8 cellular contexts compared by ENCODE assay signal in the genomic region with DNA sequence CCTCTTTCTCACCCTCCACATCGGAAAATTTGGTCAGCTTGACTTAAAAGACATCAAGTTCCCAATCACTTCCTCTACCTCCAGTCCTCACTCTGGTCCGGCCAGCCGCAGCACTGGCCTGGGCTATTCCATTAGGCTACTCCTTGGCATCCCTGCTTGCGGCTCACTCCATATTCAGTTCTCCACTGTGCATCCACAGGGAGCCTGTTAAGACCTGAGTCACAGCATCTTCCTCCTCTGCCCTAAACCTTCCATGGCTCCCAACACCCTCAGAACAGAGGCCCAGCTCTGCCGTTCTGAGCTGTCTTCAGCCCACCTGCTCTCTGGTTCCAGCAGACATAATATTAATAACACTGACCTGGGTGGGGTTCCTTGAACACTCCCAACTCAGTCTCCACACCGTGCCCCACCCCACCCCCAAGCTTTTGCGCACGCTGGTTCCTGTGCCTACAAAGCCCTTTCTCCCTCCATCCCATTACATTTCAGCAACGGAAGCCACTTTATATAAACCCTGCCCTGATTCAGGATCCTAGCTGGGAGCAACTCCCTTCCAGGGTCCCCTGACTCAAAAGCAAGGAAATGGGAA. TPM values are rescaled to one million over a fixed set of nuclear protein-coding genes. Genes with fewer than 3 reads are reported as not detected.
DNase-seq lines count a peak whose midpoint lies in the region; ATAC-seq, FAIRE-seq and TF ChIP-seq lines count a peak whose summit lies in the region.

No MANE protein-coding gene starts in this region.

- H3K27me3 ChIP-seq in RWPE2 (ENCODE audit: insufficient read depth, poor library complexity, severe bottlenecking) (no peaks in the 10 kb centered on the region), neural cell (ENCODE audit: insufficient read depth, low read depth, low read length) (no peaks in the 10 kb centered on the region)

- peaks cover 27% of the 10 kb centered on the region for H3K36me3 ChIP-seq in RWPE2 (ENCODE audit: low read depth)
- H3K36me3 ChIP-seq in neural cell (ENCODE audit: insufficient read depth, low read length), result peaks cover 10% of the 10 kb centered on the region

- H3F3A ChIP-seq in neural cell (ENCODE audit: insufficient read depth, low read length, poor library complexity, severe bottlenecking), result no peaks in the 10 kb centered on the region

- H3K4me3 ChIP-seq in RWPE2 (ENCODE audit: severe bottlenecking), result peak overlapping the region; percentile 83
- peak overlapping the region; percentile 92 for H3K4me3 ChIP-seq in neural cell (ENCODE audit: low read length)

- peak overlapping the region; percentile 100 for H3K27ac Mint-ChIP-seq in endothelial cell (ENCODE audit: unreplicated experiment)

- H3K4me2 ChIP-seq in neural cell (ENCODE audit: low read length), result peak overlapping the region; percentile 89

- peak; percentile 23 for DNase-seq in GM10248 (ENCODE audit: extremely low spot score)
- no peak for DNase-seq in RWPE2 (ENCODE audit: low spot score)
- peak; percentile 24 for DNase-seq in endothelial cell (ENCODE audit: low spot score)
- no peak for DNase-seq in activated gamma-delta T cell treated with Interleukin-2 at 50 U/mL for 16 hours
- no peak for DNase-seq in urothelium cell line (ENCODE audit: low spot score)

- no peak for TF ChIP-seq EP300 in neural cell (conservative IDR thresholded peaks at IDR 0.05; ENCODE audit: poor library complexity, severe bottlenecking)

- ATAC-seq in RWPE2 (ENCODE audit: low read depth), result peak; percentile 16; the same call in 1 of the 3 replicates
- ATAC-seq in HG02588 (IDR thresholded peaks at IDR 0.05; ENCODE audit: unreplicated experiment), result no peak
- ATAC-seq in GM18867 (IDR thresholded peaks at IDR 0.05; ENCODE audit: unreplicated experiment), result no peak

- FAIRE-seq in urothelium cell line (lab: Jason Lieb, UNC), result no peak

- no peaks in the 10 kb centered on the region for H3K9me2 ChIP-seq in neural cell (ENCODE audit: insufficient read depth, low read length)

- H3K79me2 ChIP-seq in neural cell (replicated peaks; ENCODE audit: insufficient read depth, low read length), result peaks cover 6% of the 10 kb centered on the region

- POLR2A ChIA-PET in GM10248 (lab: Yijun Ruan, JAX), result no interaction called here

- peak overlapping the region; percentile 99 for H3K4me3 Mint-ChIP-seq in endothelial cell (ENCODE audit: unreplicated experiment)

- no peak for TF ChIP-seq RAD21 in neural cell (conservative IDR thresholded peaks at IDR 0.05)

- peaks cover 61% of the 10 kb centered on the region for H3K36me3 Mint-ChIP-seq in endothelial cell (ENCODE audit: low read depth, unreplicated experiment)

- H3K4me1 Mint-ChIP-seq in endothelial cell (ENCODE audit: unreplicated experiment), result peaks cover 39% of the 10 kb centered on the region

- H3K9ac ChIP-seq in neural cell (ENCODE audit: low read length), result peak overlapping the region; percentile 72

- H4K20me1 ChIP-seq in neural cell (ENCODE audit: insufficient read depth), result no peaks in the 10 kb centered on the region

- no peak for TF ChIP-seq CTCF in GM10248 (IDR thresholded peaks at IDR 0.05; ENCODE audit: control extremely low read depth, extremely low read depth, low read depth, missing control alignments)
- TF ChIP-seq CTCF in RWPE2 (IDR thresholded peaks at IDR 0.05; ENCODE audit: poor library complexity, severe bottlenecking), result no peak
- TF ChIP-seq CTCF in endothelial cell (IDR thresholded peaks at IDR 0.05; ENCODE audit: unreplicated experiment), result no peak
- TF ChIP-seq CTCF in neural cell (IDR thresholded peaks at IDR 0.05; ENCODE audit: poor library complexity, severe bottlenecking), result no peak

- H3K27ac ChIP-seq in RWPE2 (ENCODE audit: poor library complexity, severe bottlenecking) (no peak overlapping the region), neural cell (ENCODE audit: low read length) (no peak overlapping the region)

- peaks cover 9% of the 10 kb centered on the region for H3K4me1 ChIP-seq in RWPE2 (ENCODE audit: insufficient read depth, poor library complexity, severe bottlenecking)

- CTCF ChIA-PET in GM10248 (lab: Yijun Ruan, JAX), result interaction anchor here (1.3 to 4.6 kb wide), 3 partner anchors 10 to 64 kb away, joined by 3 to 21 read pairs (median 8); no protein-coding TSS in a partner anchor

- H2AFZ ChIP-seq in neural cell (ENCODE audit: low read depth, low read length), result peak overlapping the region; percentile 69

- peaks cover 49% of the 10 kb centered on the region for H3K9me3 Mint-ChIP-seq in endothelial cell (ENCODE audit: unreplicated experiment)

- peaks cover 51% of the 10 kb centered on the region for H3K27me3 Mint-ChIP-seq in endothelial cell (ENCODE audit: unreplicated experiment)

- H3K9me3 ChIP-seq in RWPE2 (ENCODE audit: severe bottlenecking), result peaks cover 8% of the 10 kb centered on the region
- peaks cover 4% of the 10 kb centered on the region for H3K9me3 ChIP-seq in neural cell (ENCODE audit: low read length)

TF ChIP-seq in neural cell, 6 proteins besides CTCF, POLR2A, EP300 and RAD21:
- no peak for TF ChIP-seq REST (IDR thresholded peaks at IDR 0.05; ENCODE audit: borderline replicate concordance)
- TF ChIP-seq EZH2 (IDR thresholded peaks at IDR 0.05; ENCODE audit: borderline replicate concordance, insufficient read depth, low read length, poor library complexity, severe bottlenecking), result no peak
- TF ChIP-seq MXI1 (conservative IDR thresholded peaks at IDR 0.05; ENCODE audit: poor library complexity, severe bottlenecking), result no peak
- no peak for TF ChIP-seq POLR2AphosphoS5 (IDR thresholded peaks at IDR 0.05)
- TF ChIP-seq TAF1 (IDR thresholded peaks at IDR 0.05; ENCODE audit: low read depth), result no peak
- TF ChIP-seq SMC3 (conservative IDR thresholded peaks at IDR 0.05; ENCODE audit: poor library complexity), result no peak
TF ChIP-seq in neural cell: peak in this region for 0.

RNA-seq across cellular contexts. Expression of gene ZNF792, which starts 1.0 kb away (rescaled TPM):
- 68.6 TPM for total RNA-seq in endothelial cell (ENCODE audit: unreplicated experiment)
- 3.7 and 5.7 TPM in 2 replicates for polyA plus RNA-seq in neural cell
- 19.0 and 19.9 TPM in 2 replicates for polyA minus RNA-seq in neural cell

RNA-seq across cellular contexts. Expression of gene ZNF30, which starts 36.3 kb away (rescaled TPM):
- 6.9 TPM for total RNA-seq in endothelial cell (ENCODE audit: unreplicated experiment)
- 16.3 and 17.6 TPM in 2 replicates for polyA plus RNA-seq in neural cell
- 16.6 and 17.4 TPM in 2 replicates for polyA minus RNA-seq in neural cell

RNA-seq across cellular contexts. Expression of gene GRAMD1A, which starts 37.1 kb away (rescaled TPM):
- 156 TPM for total RNA-seq in endothelial cell (ENCODE audit: unreplicated experiment)
- 19.0 and 25.8 TPM in 2 replicates for polyA plus RNA-seq in neural cell
- polyA minus RNA-seq in neural cell, result 40.2 and 45.1 TPM in 2 replicates

Comparison
In these comparisons a context has a peak if more than half of its experiments do, and no peak if none do; other contexts are left out.
1. DNase-seq: peak in GM10248 (single experiment) and endothelial cell (single experiment); none in RWPE2 (single experiment), activated gamma-delta T cell treated with Interleukin-2 at 50 U/mL for 16 hours (single experiment) and urothelium cell line (single experiment).